14 cellular contexts compared by ENCODE assay signal in genomic region chr17:28398280-28398981, GRCh38. TPM values are rescaled to one million over a fixed set of nuclear protein-coding genes. Genes with fewer than 3 reads are reported as not detected.
DNase-seq lines count a peak whose midpoint lies in the region; ATAC-seq, FAIRE-seq and TF ChIP-seq lines count a peak whose summit lies in the region.
"Had no signal": no experiment of that assay in that cellular context is flagged by ENCODE, and none has a peak within 500 bp of the region (broad histone marks: within the 10 kb centered on the region; RNA-seq: fewer than 3 reads in every experiment).

No MANE protein-coding gene starts in this region.

- H3K9me3 Mint-ChIP-seq in brain = no peaks in the 10 kb centered on the region
- H3K9me3 Mint-ChIP-seq: activated T-helper 1 cell treated with anti-CD3 and anti-CD28 coated beads, Interleukin-12 subunit alpha, Interleukin-12 subunit beta, Interleukin-2, Interleukin-4 antibody, amounts not matched to agents 30 ng/mL and 10 ng/mL and 1 ng/mL, durations not matched to agents 14 hours and 24 hours and 36 hours had no signal

- no peak overlapping the region for H2AFZ ChIP-seq in HepG2 (ENCODE audit: low read length)

- DNase-seq in HepG2 (ENCODE audit: low spot score) = peak; percentile 8
- DNase-seq in substantia nigra (lab: John Stamatoyannopoulos, UW) = no peak
- DNase-seq in NCI-H510A treated with DMSO at 0.1 percent for 48 hours (lab: John Stamatoyannopoulos, UW) = no peak
- no peak for DNase-seq in BE2C
- DNase-seq: KBM-7; naive thymus-derived CD4-positive, alpha-beta T cell had no signal

- peaks cover 3% of the 10 kb centered on the region for H3K4me1 Mint-ChIP-seq in brain

- H3K9ac ChIP-seq in BLaER1 (peak overlapping the region; percentile 64), HepG2 (ENCODE audit: insufficient read depth, low read depth, low read length) (no peak overlapping the region)

- H3K4me3 ChIP-seq in BLaER1 = no peak overlapping the region
- H3K4me3 ChIP-seq in HepG2 (replicated peaks in 1 of 3; ENCODE audit: insufficient read depth in 1 of 3, low read depth in 2 of 3, low read length in 3 of 3) = no peak overlapping the region
- H3K4me3 ChIP-seq in BE2C (ENCODE audit: low read depth, low read length) = no peak overlapping the region
- H3K4me3 ChIP-seq: esophagus muscularis mucosa had no signal

- no peaks in the 10 kb centered on the region for H3K79me2 ChIP-seq in HepG2 (ENCODE audit: insufficient read depth, low read length)

- H3K4me3 Mint-ChIP-seq in brain = no peak overlapping the region
- H3K4me3 Mint-ChIP-seq: activated T-helper 1 cell treated with anti-CD3 and anti-CD28 coated beads, Interleukin-12 subunit alpha, Interleukin-12 subunit beta, Interleukin-2, Interleukin-4 antibody, amounts not matched to agents 30 ng/mL and 10 ng/mL and 1 ng/mL, durations not matched to agents 14 hours and 24 hours and 36 hours; naive thymus-derived CD4-positive, alpha-beta T cell had no signal

- BruUV-seq in HepG2 (replicated peaks; lab: Mats Ljungman, UMichigan) = TSS peak; percentile 0

- H3K27ac ChIP-seq in BLaER1 = peak overlapping the region; percentile 64
- H3K27ac ChIP-seq in HepG2 (ENCODE audit: extremely low read length, insufficient read depth, low read length) = peak overlapping the region; percentile 31
- no peak overlapping the region for H3K27ac ChIP-seq in substantia nigra (ENCODE audit: low read depth, low read length, poor library complexity, severe bottlenecking)
- H3K27ac ChIP-seq: C4-2B, esophagus muscularis mucosa had no signal

- no peak for TF ChIP-seq CTCF in brain (conservative IDR thresholded peaks at IDR 0.05)
- TF ChIP-seq CTCF in HepG2 (CRISPR knock-in tag; IDR thresholded peaks at IDR 0.05) = no peak
- TF ChIP-seq CTCF in BE2C (IDR thresholded peaks at IDR 0.05; ENCODE audit: low read depth, low read length) = no peak

- H4K20me1 ChIP-seq in BLaER1 = no peaks in the 10 kb centered on the region
- no peaks in the 10 kb centered on the region for H4K20me1 ChIP-seq in HepG2 (ENCODE audit: insufficient read depth, low read length)

- 60% methylated on average over 4 of the region's 6 CpGs for WGBS in HepG2 (ENCODE audit: low lambda C conversion rate)

- H3K27me3 ChIP-seq in BLaER1 = no peaks in the 10 kb centered on the region
- no peaks in the 10 kb centered on the region for H3K27me3 ChIP-seq in HepG2 (ENCODE audit: control insufficient read depth in 1 of 2, insufficient read depth in 2 of 2, low read length in 2 of 2)
- H3K27me3 ChIP-seq in BE2C = no peaks in the 10 kb centered on the region
- H3K27me3 ChIP-seq: esophagus muscularis mucosa had no signal

- peak overlapping the region in 3 of 5 experiments; percentile 47 to 88 (median 54) for H3K27ac Mint-ChIP-seq in brain
- H3K27ac Mint-ChIP-seq: activated T-helper 1 cell treated with anti-CD3 and anti-CD28 coated beads, Interleukin-12 subunit alpha, Interleukin-12 subunit beta, Interleukin-2, Interleukin-4 antibody, amounts not matched to agents 30 ng/mL and 10 ng/mL and 1 ng/mL, durations not matched to agents 14 hours and 24 hours and 36 hours had no signal

- in situ Hi-C loops in HepG2 (cut with HindIII; ENCODE audit: extremely low pct_ligation_motif_present, low pct_unique_long_range_greater_than_20kb) = no loop called here

- TF ChIP-seq RAD21 in HepG2 (CRISPR knock-in tag; IDR thresholded peaks at IDR 0.05) = no peak

- no peak for TF ChIP-seq POLR2A in HepG2 (IDR thresholded peaks at IDR 0.05; ENCODE audit: insufficient read depth in 1 of 2, low read depth in 2 of 2, low read length in 2 of 2)

- no peaks in the 10 kb centered on the region for H3K27me3 Mint-ChIP-seq in brain
- H3K27me3 Mint-ChIP-seq: naive thymus-derived CD4-positive, alpha-beta T cell had no signal

- CTCF ChIA-PET in HepG2 (lab: Yijun Ruan, JAX; ENCODE audit: low intra/inter-chr PET ratio, low total read pairs) = no interaction called here

- TF ChIP-seq EP300 in HepG2 (IDR thresholded peaks at IDR 0.05; ENCODE audit: low read depth in 2 of 2, low read length in 2 of 2) (no peak), HepG2 (CRISPR knock-in tag; IDR thresholded peaks at IDR 0.05; ENCODE audit: borderline replicate concordance) (no peak)

- FAIRE-seq in HepG2 (lab: Jason Lieb, UNC) = peak; percentile 53

- H3K9me3 ChIP-seq in BLaER1 (no peaks in the 10 kb centered on the region), HepG2 (ENCODE audit: low read length) (no peaks in the 10 kb centered on the region), BE2C (no peaks in the 10 kb centered on the region)
- H3K9me3 ChIP-seq: esophagus muscularis mucosa had no signal

- H3K36me3 ChIP-seq in BLaER1 (peaks cover 64% of the 10 kb centered on the region), HepG2 (replicated peaks in 1 of 2; ENCODE audit: control insufficient read depth in 1 of 2, insufficient read depth in 2 of 2, low read length in 2 of 2) (peaks cover 13 to 30% of the 10 kb centered on the region in 2 experiments), BE2C (peaks cover 2% of the 10 kb centered on the region; the same call in 1 of the 2 replicates)

- peaks cover 36% of the 10 kb centered on the region for H3K36me3 Mint-ChIP-seq in brain

- peaks cover 24% of the 10 kb centered on the region for H3K4me1 ChIP-seq in BLaER1
- H3K4me1 ChIP-seq in HepG2 (ENCODE audit: insufficient read depth, low read length) = peaks cover 40% of the 10 kb centered on the region
- no peaks in the 10 kb centered on the region for H3K4me1 ChIP-seq in BE2C
- H3K4me1 ChIP-seq: esophagus muscularis mucosa had no signal

- ATAC-seq in HG02759 (IDR thresholded peaks at IDR 0.05; ENCODE audit: unreplicated experiment) = peak; percentile 71
- peak; percentile 73 for ATAC-seq in HepG2
- no peak for ATAC-seq in HG02981 (IDR thresholded peaks at IDR 0.05; ENCODE audit: unreplicated experiment)
- ATAC-seq: activated CD4-positive, CD25-positive, alpha-beta regulatory T cell treated with anti-CD3 and anti-CD28 coated beads, Interleukin-2, amount 50 U/mL, for 24 hours; naive thymus-derived CD4-positive, alpha-beta T cell had no signal

- POLR2A ChIA-PET in HepG2 (lab: Yijun Ruan, JAX) = interaction anchor here (0.9 to 4.8 kb wide), 10 partner anchors 8 to 153 kb away, joined by 3 to 33 read pairs (median 6); partner anchors contain the start of genes POLDIP2, SARM1, SEBOX and SLC46A1

- intact Hi-C loops in HepG2 (cut with micrococcal nuclease; ENCODE audit: unreplicated experiment) = no loop called here

- H3K4me2 ChIP-seq in BLaER1 (peak overlapping the region; percentile 65), HepG2 (ENCODE audit: low read depth, low read length) (peak overlapping the region; percentile 38)

RNA-seq across cellular contexts. Expression of gene SLC46A1, which starts 7.6 kb away (rescaled TPM):
- 11.5 TPM for polyA plus RNA-seq in brain (ENCODE audit: insufficient read depth, low read depth, low replicate concordance)
- 9.4 and 22.6 TPM in 2 replicates for total RNA-seq in HepG2 (2016; rRNA removed; fragmentation: Illumina TruSeq; extraction: Trizol)
- 3.5 and 5.4 TPM in 2 replicates for total RNA-seq in HepG2 (2016; cell fraction: cytosol; rRNA removed; fragmentation: Illumina TruSeq; extraction: Trizol; ENCODE audit: low read depth)
- 9.1 and 22.4 TPM in 2 replicates for total RNA-seq in HepG2 (2016; cell fraction: insoluble cytoplasmic fraction; rRNA removed; fragmentation: Illumina TruSeq; extraction: Trizol)
- 5.8 and 10.3 TPM in 2 replicates for total RNA-seq in HepG2 (2016; cell fraction: membrane; rRNA removed; fragmentation: Illumina TruSeq; extraction: Trizol)
- 30.8 and 32.9 TPM in 2 replicates for total RNA-seq in HepG2 (2016; cell fraction: nucleus; rRNA removed; fragmentation: Illumina TruSeq; extraction: Trizol)
- 19.6 and 25.8 TPM in 2 replicates for polyA plus RNA-seq in HepG2 (2011; rRNA removed)
- 12.7 and 13.7 TPM in 2 replicates for polyA plus RNA-seq in HepG2 (2011; cell fraction: cytosol; rRNA removed)
- polyA plus RNA-seq in HepG2 (2011; cell fraction: nucleus; rRNA removed) = 30.3 and 37.6 TPM in 2 replicates
- 14.5 and 20.5 TPM in 2 replicates for polyA plus RNA-seq in HepG2 (2012)
- 1.8 and 2.3 TPM in 2 replicates for polyA plus RNA-seq in HepG2 (2016; cell fraction: cytosol; fragmentation: Illumina TruSeq; extraction: Trizol; ENCODE audit: low read depth)
- polyA plus RNA-seq in HepG2 (2016; cell fraction: insoluble cytoplasmic fraction; fragmentation: Illumina TruSeq; extraction: Trizol; ENCODE audit: low read depth) = 9.0 and 9.7 TPM in 2 replicates
- 2.4 and 3.5 TPM in 2 replicates for polyA plus RNA-seq in HepG2 (2016; cell fraction: membrane; fragmentation: Illumina TruSeq; extraction: Trizol; ENCODE audit: low read depth)
- 37.8 and 44.2 TPM in 2 replicates for polyA plus RNA-seq in HepG2 (2016; cell fraction: nucleus; fragmentation: Illumina TruSeq; extraction: Trizol; ENCODE audit: insufficient read depth, low read depth)
- 37.9 and 60.4 TPM in 2 replicates for polyA minus RNA-seq in HepG2 (2011; rRNA and poly(A)+ RNA removed; ENCODE audit: low replicate concordance)
- polyA minus RNA-seq in HepG2 (2011; cell fraction: cytosol; rRNA and poly(A)+ RNA removed) = 16.3 and 22.3 TPM in 2 replicates
- polyA minus RNA-seq in HepG2 (2011; cell fraction: nucleus; rRNA and poly(A)+ RNA removed) = 31.0 and 41.5 TPM in 2 replicates
- polyA plus RNA-seq in BE2C (2012; ENCODE audit: insufficient read depth, insufficient read length, low read depth) = 7.7 TPM

RNA-seq across cellular contexts. Expression of gene SARM1, which starts 26.9 kb away (rescaled TPM):
- polyA plus RNA-seq in brain (ENCODE audit: insufficient read depth, low read depth, low replicate concordance) (55.8 TPM), HepG2 (2011; rRNA removed) (0.86 and 1.1 TPM in 2 replicates)
- total RNA-seq in HepG2 (2016; rRNA removed; fragmentation: Illumina TruSeq; extraction: Trizol) = 0.25 and 0.73 TPM in 2 replicates
- total RNA-seq in HepG2 (2016; cell fraction: cytosol; rRNA removed; fragmentation: Illumina TruSeq; extraction: Trizol; ENCODE audit: low read depth) = 0.09 and 0.20 TPM in 2 replicates
- total RNA-seq in HepG2 (2016; cell fraction: insoluble cytoplasmic fraction; rRNA removed; fragmentation: Illumina TruSeq; extraction: Trizol) = 0.73 and 0.78 TPM in 2 replicates
- total RNA-seq in HepG2 (2016; cell fraction: membrane; rRNA removed; fragmentation: Illumina TruSeq; extraction: Trizol) = 0.09 and 0.28 TPM in 2 replicates
- 0.84 and 0.94 TPM in 2 replicates for total RNA-seq in HepG2 (2016; cell fraction: nucleus; rRNA removed; fragmentation: Illumina TruSeq; extraction: Trizol)
- 0.30 and 0.56 TPM in 2 replicates for polyA plus RNA-seq in HepG2 (2011; cell fraction: cytosol; rRNA removed)
- polyA plus RNA-seq in HepG2 (2011; cell fraction: nucleus; rRNA removed) = 5.4 and 6.1 TPM in 2 replicates
- 0.36 and 3.0 TPM in 2 replicates for polyA plus RNA-seq in HepG2 (2012)
- polyA plus RNA-seq in HepG2 (2016; cell fraction: cytosol; fragmentation: Illumina TruSeq; extraction: Trizol; ENCODE audit: low read depth) = 0.14 and 0.16 TPM in 2 replicates
- polyA plus RNA-seq in HepG2 (2016; cell fraction: insoluble cytoplasmic fraction; fragmentation: Illumina TruSeq; extraction: Trizol; ENCODE audit: low read depth) = 0.27 and 0.61 TPM in 2 replicates
- 0.22 and 0.23 TPM in 2 replicates for polyA plus RNA-seq in HepG2 (2016; cell fraction: membrane; fragmentation: Illumina TruSeq; extraction: Trizol; ENCODE audit: low read depth)
- 2.1 and 2.7 TPM in 2 replicates for polyA plus RNA-seq in HepG2 (2016; cell fraction: nucleus; fragmentation: Illumina TruSeq; extraction: Trizol; ENCODE audit: insufficient read depth, low read depth)
- 2.2 and 23.4 TPM in 2 replicates for polyA minus RNA-seq in HepG2 (2011; rRNA and poly(A)+ RNA removed; ENCODE audit: low replicate concordance)
- polyA minus RNA-seq in HepG2 (2011; cell fraction: cytosol; rRNA and poly(A)+ RNA removed) = 0.09 and 0.30 TPM in 2 replicates
- polyA minus RNA-seq in HepG2 (2011; cell fraction: nucleus; rRNA and poly(A)+ RNA removed) = 3.9 TPM in 2 replicates
- polyA plus RNA-seq in BE2C (2012; ENCODE audit: insufficient read depth, insufficient read length, low read depth) = 22.6 TPM

RNA-seq across cellular contexts. Expression of gene VTN, which starts 28.3 kb away (rescaled TPM):
- polyA plus RNA-seq in brain (ENCODE audit: insufficient read depth, low read depth, low replicate concordance) = 0.56 TPM
- 43.9 and 108 TPM in 2 replicates for total RNA-seq in HepG2 (2016; rRNA removed; fragmentation: Illumina TruSeq; extraction: Trizol)
- total RNA-seq in HepG2 (2016; cell fraction: cytosol; rRNA removed; fragmentation: Illumina TruSeq; extraction: Trizol; ENCODE audit: low read depth) = 11.6 and 13.5 TPM in 2 replicates
- 42.5 and 110 TPM in 2 replicates for total RNA-seq in HepG2 (2016; cell fraction: insoluble cytoplasmic fraction; rRNA removed; fragmentation: Illumina TruSeq; extraction: Trizol)
- 21.9 and 23.9 TPM in 2 replicates for total RNA-seq in HepG2 (2016; cell fraction: membrane; rRNA removed; fragmentation: Illumina TruSeq; extraction: Trizol)
- 103 and 124 TPM in 2 replicates for total RNA-seq in HepG2 (2016; cell fraction: nucleus; rRNA removed; fragmentation: Illumina TruSeq; extraction: Trizol)
- 131 and 230 TPM in 2 replicates for polyA plus RNA-seq in HepG2 (2011; rRNA removed)
- polyA plus RNA-seq in HepG2 (2011; cell fraction: cytosol; rRNA removed) = 124 and 146 TPM in 2 replicates
- 140 and 166 TPM in 2 replicates for polyA plus RNA-seq in HepG2 (2011; cell fraction: nucleus; rRNA removed)
- 284 and 339 TPM in 2 replicates for polyA plus RNA-seq in HepG2 (2012)
- polyA plus RNA-seq in HepG2 (2016; cell fraction: cytosol; fragmentation: Illumina TruSeq; extraction: Trizol; ENCODE audit: low read depth) = 22.3 and 24.7 TPM in 2 replicates
- polyA plus RNA-seq in HepG2 (2016; cell fraction: insoluble cytoplasmic fraction; fragmentation: Illumina TruSeq; extraction: Trizol; ENCODE audit: low read depth) = 46.3 and 58.2 TPM in 2 replicates
- polyA plus RNA-seq in HepG2 (2016; cell fraction: membrane; fragmentation: Illumina TruSeq; extraction: Trizol; ENCODE audit: low read depth) = 29.7 and 32.6 TPM in 2 replicates
- 199 and 223 TPM in 2 replicates for polyA plus RNA-seq in HepG2 (2016; cell fraction: nucleus; fragmentation: Illumina TruSeq; extraction: Trizol; ENCODE audit: insufficient read depth, low read depth)
- polyA minus RNA-seq in HepG2 (2011; rRNA and poly(A)+ RNA removed; ENCODE audit: low replicate concordance) = 37.6 and 134 TPM in 2 replicates
- polyA minus RNA-seq in HepG2 (2011; cell fraction: cytosol; rRNA and poly(A)+ RNA removed) = 45.8 and 97.8 TPM in 2 replicates
- 30.3 and 66.1 TPM in 2 replicates for polyA minus RNA-seq in HepG2 (2011; cell fraction: nucleus; rRNA and poly(A)+ RNA removed)
- polyA plus RNA-seq in BE2C (2012; ENCODE audit: insufficient read depth, insufficient read length, low read depth) = 0.31 TPM

RNA-seq across cellular contexts. Expression of gene SEBOX, which starts 33.4 kb away (rescaled TPM):
- polyA plus RNA-seq in brain (ENCODE audit: insufficient read depth, low read depth, low replicate concordance) = not detected
- total RNA-seq in HepG2 (2016; rRNA removed; fragmentation: Illumina TruSeq; extraction: Trizol) = not detected in 2 replicates
- total RNA-seq in HepG2 (2016; cell fraction: cytosol; rRNA removed; fragmentation: Illumina TruSeq; extraction: Trizol; ENCODE audit: low read depth) = not detected in 2 replicates
- not detected in 2 replicates for total RNA-seq in HepG2 (2016; cell fraction: insoluble cytoplasmic fraction; rRNA removed; fragmentation: Illumina TruSeq; extraction: Trizol)
- total RNA-seq in HepG2 (2016; cell fraction: membrane; rRNA removed; fragmentation: Illumina TruSeq; extraction: Trizol) = not detected in 2 replicates
- not detected in 2 replicates for total RNA-seq in HepG2 (2016; cell fraction: nucleus; rRNA removed; fragmentation: Illumina TruSeq; extraction: Trizol)
- not detected in 2 replicates for polyA plus RNA-seq in HepG2 (2011; rRNA removed)
- not detected in 2 replicates for polyA plus RNA-seq in HepG2 (2011; cell fraction: cytosol; rRNA removed)
- 0.43 TPM in 1 of 2 replicates, not detected in the other for polyA plus RNA-seq in HepG2 (2011; cell fraction: nucleus; rRNA removed)
- polyA plus RNA-seq in HepG2 (2012) = not detected in 2 replicates
- polyA plus RNA-seq in HepG2 (2016; cell fraction: cytosol; fragmentation: Illumina TruSeq; extraction: Trizol; ENCODE audit: low read depth) = not detected in 2 replicates
- polyA plus RNA-seq in HepG2 (2016; cell fraction: insoluble cytoplasmic fraction; fragmentation: Illumina TruSeq; extraction: Trizol; ENCODE audit: low read depth) = not detected in 2 replicates
- not detected in 2 replicates for polyA plus RNA-seq in HepG2 (2016; cell fraction: membrane; fragmentation: Illumina TruSeq; extraction: Trizol; ENCODE audit: low read depth)
- polyA plus RNA-seq in HepG2 (2016; cell fraction: nucleus; fragmentation: Illumina TruSeq; extraction: Trizol; ENCODE audit: insufficient read depth, low read depth) = not detected in 2 replicates
- 0.34 TPM in 1 of 2 replicates, not detected in the other for polyA minus RNA-seq in HepG2 (2011; rRNA and poly(A)+ RNA removed; ENCODE audit: low replicate concordance)
- polyA minus RNA-seq in HepG2 (2011; cell fraction: cytosol; rRNA and poly(A)+ RNA removed) = not detected in 2 replicates
- polyA minus RNA-seq in HepG2 (2011; cell fraction: nucleus; rRNA and poly(A)+ RNA removed) = not detected in 2 replicates
- not detected for polyA plus RNA-seq in BE2C (2012; ENCODE audit: insufficient read depth, insufficient read length, low read depth)
- total RNA-seq: activated T-helper 1 cell treated with anti-CD3 and anti-CD28 coated beads, Interleukin-12 subunit alpha, Interleukin-12 subunit beta, Interleukin-2, Interleukin-4 antibody, amounts not matched to agents 30 ng/mL and 10 ng/mL and 1 ng/mL, durations not matched to agents 14 hours and 24 hours and 36 hours; esophagus muscularis mucosa; naive thymus-derived CD4-positive, alpha-beta T cell had no signal
- polyA plus RNA-seq: naive thymus-derived CD4-positive, alpha-beta T cell had no signal

RNA-seq across cellular contexts. Expression of gene POLDIP2, which starts 41.1 kb away (rescaled TPM):
- polyA plus RNA-seq in brain (ENCODE audit: insufficient read depth, low read depth, low replicate concordance) (111 TPM), HepG2 (2011; rRNA removed) (85.9 and 86.0 TPM in 2 replicates)
- 114 and 127 TPM in 2 replicates for total RNA-seq in HepG2 (2016; rRNA removed; fragmentation: Illumina TruSeq; extraction: Trizol)
- 63.3 and 67.3 TPM in 2 replicates for total RNA-seq in HepG2 (2016; cell fraction: cytosol; rRNA removed; fragmentation: Illumina TruSeq; extraction: Trizol; ENCODE audit: low read depth)
- 112 and 115 TPM in 2 replicates for total RNA-seq in HepG2 (2016; cell fraction: insoluble cytoplasmic fraction; rRNA removed; fragmentation: Illumina TruSeq; extraction: Trizol)
- 118 and 133 TPM in 2 replicates for total RNA-seq in HepG2 (2016; cell fraction: membrane; rRNA removed; fragmentation: Illumina TruSeq; extraction: Trizol)
- 47.1 and 53.4 TPM in 2 replicates for total RNA-seq in HepG2 (2016; cell fraction: nucleus; rRNA removed; fragmentation: Illumina TruSeq; extraction: Trizol)
- 82.5 and 91.5 TPM in 2 replicates for polyA plus RNA-seq in HepG2 (2011; cell fraction: cytosol; rRNA removed)
- 40.8 and 49.4 TPM in 2 replicates for polyA plus RNA-seq in HepG2 (2011; cell fraction: nucleus; rRNA removed)
- 60.2 and 73.0 TPM in 2 replicates for polyA plus RNA-seq in HepG2 (2012)
- polyA plus RNA-seq in HepG2 (2016; cell fraction: cytosol; fragmentation: Illumina TruSeq; extraction: Trizol; ENCODE audit: low read depth) = 78.3 and 93.1 TPM in 2 replicates
- polyA plus RNA-seq in HepG2 (2016; cell fraction: insoluble cytoplasmic fraction; fragmentation: Illumina TruSeq; extraction: Trizol; ENCODE audit: low read depth) = 128 and 147 TPM in 2 replicates
- 120 and 126 TPM in 2 replicates for polyA plus RNA-seq in HepG2 (2016; cell fraction: membrane; fragmentation: Illumina TruSeq; extraction: Trizol; ENCODE audit: low read depth)
- polyA plus RNA-seq in HepG2 (2016; cell fraction: nucleus; fragmentation: Illumina TruSeq; extraction: Trizol; ENCODE audit: insufficient read depth, low read depth) = 79.9 and 84.9 TPM in 2 replicates
- 108 and 190 TPM in 2 replicates for polyA minus RNA-seq in HepG2 (2011; rRNA and poly(A)+ RNA removed; ENCODE audit: low replicate concordance)
- 42.1 and 47.7 TPM in 2 replicates for polyA minus RNA-seq in HepG2 (2011; cell fraction: cytosol; rRNA and poly(A)+ RNA removed)
- 22.0 and 26.2 TPM in 2 replicates for polyA minus RNA-seq in HepG2 (2011; cell fraction: nucleus; rRNA and poly(A)+ RNA removed)
- 88.1 TPM for polyA plus RNA-seq in BE2C (2012; ENCODE audit: insufficient read depth, insufficient read length, low read depth)

Comparison
In these comparisons a context has a peak if more than half of its experiments do, and no peak if none do; other contexts are left out.
1. RNA of gene VTN, which starts 28.3 kb away (polyA plus RNA-seq): 22.3 to 339 TPM in HepG2; 0.56 TPM in brain (single experiment); every median in the first group is over 10 times any median in the second.